ENCODE assay signal across 15 cellular contexts in the genomic region with DNA sequence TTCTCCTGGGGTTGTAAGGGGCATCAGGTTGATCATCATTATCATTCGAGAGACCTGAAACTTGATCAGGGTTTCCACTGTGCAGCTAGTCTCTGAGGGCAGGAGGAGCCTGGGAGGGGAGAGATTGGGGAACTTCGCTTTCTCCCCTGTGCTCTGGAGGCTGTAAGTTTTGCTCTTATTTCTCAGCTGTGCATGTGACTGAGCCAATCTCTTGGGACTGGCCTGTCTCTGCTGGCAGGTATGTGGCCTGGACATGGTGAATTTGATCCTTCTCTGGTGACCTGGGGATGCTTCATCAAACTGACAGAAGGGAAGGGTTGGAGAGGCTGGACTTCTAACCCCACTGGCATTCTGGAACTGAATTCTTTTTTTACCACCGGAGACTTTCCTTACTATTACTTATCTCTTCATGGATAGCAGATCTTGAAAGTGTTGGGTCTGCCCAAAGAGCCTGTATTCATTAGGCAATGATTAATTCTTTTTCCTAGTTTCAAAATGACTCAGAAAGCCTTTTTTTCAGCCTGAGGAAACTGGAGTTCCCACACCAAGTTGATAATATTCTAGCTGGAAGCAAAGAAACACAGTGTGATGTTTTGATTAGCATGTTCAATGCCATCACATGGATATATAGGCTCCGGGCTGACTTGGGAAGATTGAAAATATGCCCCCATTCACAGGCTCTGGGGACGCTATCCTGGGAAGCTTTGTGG. TPM values are rescaled to one million over a fixed set of nuclear protein-coding genes. Genes with fewer than 3 reads are reported as not detected.
A peak's percentile ranks its signal among the peaks of the same experiment; 100 is the strongest.
DNase-seq lines count a peak whose midpoint lies in the region; ATAC-seq, FAIRE-seq and TF ChIP-seq lines count a peak whose summit lies in the region.
"Had no signal": no experiment of that assay in that cellular context is flagged by ENCODE, and none has a peak within 500 bp of the region (broad histone marks: within the 10 kb centered on the region; RNA-seq: fewer than 3 reads in every experiment).

No MANE protein-coding gene starts in this region.

- H3K9ac ChIP-seq in OCI-LY3 (ENCODE audit: low read length) (no peak overlapping the region; the same call in 1 of the 2 replicates), muscle layer of colon (ENCODE audit: low read length) (peak overlapping the region; percentile 7)
- H3K9ac ChIP-seq: parathyroid adenoma had no signal

- H3K4me1 Mint-ChIP-seq in endothelial cell (ENCODE audit: unreplicated experiment): peaks cover 59% of the 10 kb centered on the region

- ATAC-seq in HG03175 (IDR thresholded peaks at IDR 0.05; ENCODE audit: unreplicated experiment) (no peak), GM18867 (IDR thresholded peaks at IDR 0.05; ENCODE audit: unreplicated experiment) (no peak)
- ATAC-seq: activated CD8-positive, alpha-beta T cell treated with anti-CD3 and anti-CD28 coated beads, Interleukin-2, amount 10 ng/mL, durations not matched to agents 7 days and 5 days had no signal

- H3K27ac ChIP-seq in OCI-LY3 (ENCODE audit: low read length) (no peak overlapping the region), muscle layer of colon (ENCODE audit: low read depth, low read length) (peak overlapping the region; percentile 62)
- H3K27ac ChIP-seq: epithelial cell of prostate, parathyroid adenoma, SJCRH30, thyroid gland had no signal

- peaks cover 60% of the 10 kb centered on the region for H3K36me3 Mint-ChIP-seq in endothelial cell (ENCODE audit: low read depth, unreplicated experiment)

- H3K4me3 Mint-ChIP-seq in endothelial cell (ENCODE audit: unreplicated experiment): peak overlapping the region; percentile 48
- H3K4me3 Mint-ChIP-seq: activated CD8-positive, alpha-beta T cell treated with anti-CD3 and anti-CD28 coated beads, Interleukin-2, amount 10 ng/mL, durations not matched to agents 7 days and 5 days had no signal

- H4K20me1 ChIP-seq in OCI-LY3 (ENCODE audit: insufficient read depth, low read length): no peaks in the 10 kb centered on the region

- no peak overlapping the region for H2AFZ ChIP-seq in OCI-LY3 (ENCODE audit: low read depth, low read length)
- H2AFZ ChIP-seq: parathyroid adenoma had no signal

- no peaks in the 10 kb centered on the region for H3K9me3 Mint-ChIP-seq in endothelial cell (ENCODE audit: unreplicated experiment)

- H3K27me3 Mint-ChIP-seq in endothelial cell (ENCODE audit: unreplicated experiment): peaks cover 3% of the 10 kb centered on the region

- H3K27me3 ChIP-seq in OCI-LY3 (ENCODE audit: low read depth, low read length) (peaks cover 11% of the 10 kb centered on the region; the same call in 1 of the 2 replicates), muscle layer of colon (ENCODE audit: control insufficient read depth in 1 of 2, insufficient read depth in 2 of 2, low read length in 2 of 2) (no peaks in the 10 kb centered on the region)
- H3K27me3 ChIP-seq: SJCRH30, thyroid gland had no signal

- H3K27ac Mint-ChIP-seq in endothelial cell (ENCODE audit: unreplicated experiment): no peak overlapping the region
- H3K27ac Mint-ChIP-seq: activated CD8-positive, alpha-beta T cell treated with anti-CD3 and anti-CD28 coated beads, Interleukin-2, amount 10 ng/mL, durations not matched to agents 7 days and 5 days had no signal

- in situ Hi-C loops in ACHN (cut with HindIII; ENCODE audit: low pct_ligation_motif_present, low pct_unique_long_range_greater_than_20kb, low sequenced_read_pairs): no loop called here

- no peak for TF ChIP-seq CTCF in OCI-LY3 (IDR thresholded peaks at IDR 0.05; ENCODE audit: low read depth, low read length)
- TF ChIP-seq CTCF in endothelial cell (IDR thresholded peaks at IDR 0.05; ENCODE audit: unreplicated experiment): no peak

- no peak for FAIRE-seq in RCC 7860 (lab: Jason Lieb, UNC)

- DNase-seq in ACHN: peak; percentile 21
- DNase-seq in endothelial cell (ENCODE audit: low spot score): no peak
- no peak for DNase-seq in RCC 7860 (ENCODE audit: low spot score)
- no peak for DNase-seq in DMS79 treated with DMSO at 0.1 percent for 48 hours (lab: John Stamatoyannopoulos, UW)
- DNase-seq: activated CD8-positive, alpha-beta T cell treated with anti-CD3 and anti-CD28 coated beads, Interleukin-2, amount 10 ng/mL, durations not matched to agents 7 days and 5 days; activated effector memory CD4-positive, alpha-beta T cell treated with anti-CD3 and anti-CD28 coated beads, Interleukin-2, amount 50 U/mL, for 16 hours; caudate nucleus; thyroid gland had no signal

- H3K9me3 ChIP-seq in OCI-LY3 (ENCODE audit: insufficient read depth, low read length): peaks cover under 1% of the 10 kb centered on the region; the same call in 1 of the 2 replicates
- H3K9me3 ChIP-seq in muscle layer of colon (ENCODE audit: low read length): no peaks in the 10 kb centered on the region
- H3K9me3 ChIP-seq: thyroid gland had no signal

- peak overlapping the region; percentile 61 for H3K4me2 ChIP-seq in OCI-LY3 (ENCODE audit: low read length)

- no peak overlapping the region for H3K4me3 ChIP-seq in OCI-LY3 (ENCODE audit: low read length)
- no peak overlapping the region for H3K4me3 ChIP-seq in muscle layer of colon (ENCODE audit: low read depth in 1 of 2, low read length in 2 of 2)
- H3K4me3 ChIP-seq: SJCRH30, thyroid gland had no signal

- H3K4me1 ChIP-seq in OCI-LY3 (ENCODE audit: low read length): peaks cover 18% of the 10 kb centered on the region
- H3K4me1 ChIP-seq in muscle layer of colon (ENCODE audit: insufficient read depth, low read length): peaks cover 87% of the 10 kb centered on the region
- H3K4me1 ChIP-seq: parathyroid adenoma had no signal

- H3K79me2 ChIP-seq in OCI-LY3 (ENCODE audit: low read length): no peaks in the 10 kb centered on the region
- H3K79me2 ChIP-seq: parathyroid adenoma had no signal

- H3K36me3 ChIP-seq in OCI-LY3 (replicated peaks; ENCODE audit: low read depth, low read length): no peaks in the 10 kb centered on the region
- H3K36me3 ChIP-seq in muscle layer of colon (ENCODE audit: insufficient read depth, low read length): peaks cover 17% of the 10 kb centered on the region
- H3K36me3 ChIP-seq: thyroid gland had no signal

RNA-seq across cellular contexts. Expression of gene TSPAN18, which starts 36.5 kb away (rescaled TPM):
- total RNA-seq in endothelial cell (ENCODE audit: unreplicated experiment): 717 TPM
